ENCODE assay signal across 29 cellular contexts in the genomic region with DNA sequence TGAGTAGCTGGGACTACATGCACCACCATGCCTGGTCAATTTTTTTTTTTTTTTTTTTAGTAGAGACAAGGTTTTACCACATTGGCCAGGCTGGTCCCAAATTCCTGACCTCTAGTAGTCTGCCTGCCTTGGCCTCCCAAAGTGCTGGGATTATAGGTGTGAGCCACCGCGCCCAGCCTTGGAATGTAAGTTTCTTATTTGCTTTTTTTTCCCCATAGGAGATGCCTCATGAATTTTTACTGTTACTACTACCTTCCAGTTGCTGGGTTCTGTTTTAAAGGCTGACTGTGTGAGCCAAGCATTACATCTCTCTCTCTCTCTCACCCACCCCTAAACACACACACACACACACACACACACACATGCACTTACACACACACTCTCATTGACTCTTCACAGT.
"Had no signal": no experiment of that assay in that cellular context is flagged by ENCODE, and none has a peak within 500 bp of the region (broad histone marks: within the 10 kb centered on the region; RNA-seq: fewer than 3 reads in every experiment).

No MANE protein-coding gene starts in this region.

- ATAC-seq: activated CD4-positive, alpha-beta T cell treated with anti-CD3 and anti-CD28 coated beads for 36 hours; activated CD8-positive, alpha-beta memory T cell treated with anti-CD3 and anti-CD28 coated beads, Interleukin-2, amount 10 ng/mL, durations not matched to agents 7 days and 5 days; activated CD8-positive, alpha-beta T cell treated with anti-CD3 and anti-CD28 coated beads, Interleukin-2, amount 10 ng/mL, durations not matched to agents 7 days and 5 days; activated naive CD8-positive, alpha-beta T cell treated with anti-CD3 and anti-CD28 coated beads, Interleukin-2, amount 50 U/mL, for 24 hours had no signal

- H3K9me3 ChIP-seq: ascending aorta had no signal

- DNase-seq: activated B cell treated with CpG ODN at 0.5 μM for 24 hours; activated CD4-positive, alpha-beta memory T cell treated with anti-CD3 and anti-CD28 coated beads, Interleukin-2, amount 10 ng/mL, durations not matched to agents 7 days and 5 days; activated CD4-positive, alpha-beta T cell treated with anti-CD3 and anti-CD28 coated beads for 36 hours; activated CD4-positive, alpha-beta T cell treated with anti-CD3 and anti-CD28 coated beads for 48 hours; activated CD4-positive, alpha-beta T cell treated with anti-CD3 and anti-CD28 coated beads, Interleukin-2, amount 10 ng/mL, durations not matched to agents 7 days and 5 days; activated CD4-positive, alpha-beta T cell treated with anti-CD3 and anti-CD28 coated beads, Interleukin-2, amount 50 U/mL, for 48 hours; activated CD4-positive, CD25-positive, alpha-beta regulatory T cell treated with anti-CD3 and anti-CD28 coated beads, Interleukin-2, amount 50 U/mL, for 72 hours; activated CD8-positive, alpha-beta memory T cell treated with anti-CD3 and anti-CD28 coated beads for 24 hours; activated CD8-positive, alpha-beta memory T cell treated with anti-CD3 and anti-CD28 coated beads, Interleukin-2, amount 10 ng/mL, durations not matched to agents 7 days and 5 days; activated CD8-positive, alpha-beta memory T cell treated with anti-CD3 and anti-CD28 coated beads, Interleukin-2, amount 50 U/mL, for 48 hours; activated CD8-positive, alpha-beta T cell treated with anti-CD3 and anti-CD28 coated beads, Interleukin-2, amount 10 ng/mL, durations not matched to agents 7 days and 5 days; activated effector memory CD4-positive, alpha-beta T cell treated with Interleukin-2 at 50 U/mL for 16 hours; activated gamma-delta T cell; activated naive CD4-positive, alpha-beta T cell treated with anti-CD3 and anti-CD28 coated beads, Interleukin-2, amount 10 ng/mL, durations not matched to agents 7 days and 5 days; activated naive CD4-positive, alpha-beta T cell treated with Interleukin-2 at 50 U/mL for 16 hours; activated naive CD8-positive, alpha-beta T cell treated with anti-CD3 and anti-CD28 coated beads, Interleukin-2, amount 10 ng/mL, durations not matched to agents 7 days and 5 days; activated naive CD8-positive, alpha-beta T cell treated with anti-CD3 and anti-CD28 coated beads, Interleukin-2, amount 50 U/mL, for 24 hours; activated T-cell treated with anti-CD3 and anti-CD28 coated beads, Interleukin-2, amount 50 U/mL, for 24 hours; activated T-cell treated with anti-CD3 and anti-CD28 coated beads, Interleukin-2, amount 50 U/mL, for 48 hours; amygdala; anterior cingulate cortex; caudate nucleus; cerebellar nuclear complex; T-helper 2 cell; T-helper 9 cell had no signal

- H3K27me3 ChIP-seq: ascending aorta, cardiac muscle cell had no signal

- H3K4me3 ChIP-seq: ascending aorta, cardiac muscle cell had no signal

- FAIRE-seq: TTC549 had no signal

- H3K4me1 ChIP-seq: ascending aorta had no signal

- H3K36me3 ChIP-seq: ascending aorta, cardiac muscle cell had no signal

- H3K27ac ChIP-seq: ascending aorta, cardiac muscle cell, VCaP had no signal
